In the genomic region with DNA sequence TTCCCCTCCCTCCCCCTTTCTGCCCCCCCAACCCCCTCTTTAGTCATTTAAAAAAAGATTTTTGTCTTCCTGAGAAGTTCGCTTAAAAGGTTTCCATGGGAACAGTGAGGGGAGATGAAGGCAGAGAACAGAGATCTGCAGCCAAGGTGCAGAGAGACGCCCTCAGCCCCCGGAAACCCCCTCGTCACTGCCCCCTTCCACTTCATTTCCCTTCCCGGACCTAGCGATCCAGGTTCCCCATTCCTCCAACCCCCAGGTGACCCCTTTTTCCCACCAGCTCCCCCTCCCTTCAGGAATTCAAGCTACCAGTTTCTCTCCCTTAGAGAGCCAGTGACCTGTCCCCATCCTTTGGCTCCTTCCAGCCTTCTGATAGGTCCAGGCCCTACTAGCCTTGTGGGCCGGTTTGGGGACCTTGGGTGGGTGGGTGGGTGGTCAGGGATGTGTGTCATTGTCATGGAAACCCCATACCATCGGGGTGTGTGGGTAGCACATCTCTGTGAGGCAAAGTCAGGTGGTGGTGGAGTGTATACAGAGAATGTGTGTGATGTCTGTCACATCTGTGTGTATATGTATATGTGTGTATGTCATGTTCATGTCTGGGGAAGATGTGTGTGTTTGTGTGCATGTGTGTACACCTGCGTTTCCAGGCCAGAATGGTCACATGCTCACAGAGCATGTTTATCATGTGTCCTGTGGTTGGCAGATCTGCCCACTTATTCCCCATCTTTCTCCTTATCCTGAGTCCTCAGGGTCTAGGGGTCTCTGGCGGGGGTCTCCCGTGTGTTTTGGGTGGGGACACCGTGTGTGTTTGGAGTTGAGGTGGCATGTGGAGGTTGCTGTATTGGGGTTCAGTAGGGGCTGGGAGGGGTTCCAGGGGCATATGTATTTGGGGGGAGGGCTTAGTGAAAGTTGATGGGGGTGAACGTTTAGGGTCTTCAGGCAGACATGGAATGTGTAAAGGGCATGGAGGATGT, we compare ENCODE assay signal across 8 cellular contexts. TPM values are rescaled to one million over a fixed set of nuclear protein-coding genes. Genes with fewer than 3 reads are reported as not detected.
DNase-seq lines count a peak whose midpoint lies in the region; ATAC-seq and TF ChIP-seq lines count a peak whose summit lies in the region.

No MANE protein-coding gene starts in this region.

- H3K4me3 ChIP-seq in LNCaP clone FGC (ENCODE audit: low read depth, low read length) (peak overlapping the region; percentile 67), liver (ENCODE audit: low read depth in 1 of 3, low read length in 3 of 3) (peak overlapping the region; percentile 36 to 62 (median 58)), tibial artery (peak overlapping the region; percentile 61 to 77)

- WGBS in liver, result 20% methylated on average over 13 of the region's 13 CpGs

- H3K9ac ChIP-seq in liver (ENCODE audit: low read depth in 1 of 2, low read length in 2 of 2), result peak overlapping the region in 1 of 2 donors; percentile 56

- peaks cover 66% of the 10 kb centered on the region for H3K4me1 Mint-ChIP-seq in CD14-positive monocyte

- H3K4me1 ChIP-seq in liver (ENCODE audit: control insufficient read depth in 4 of 4, insufficient read depth in 4 of 4, low read length in 3 of 4) (peaks cover 13 to 47% (median 28%) of the 10 kb centered on the region in 4 donors), tibial artery (peaks cover 0 to 58% (median 46%) of the 10 kb centered on the region in 4 donors)

- ATAC-seq in GM19467 (IDR thresholded peaks at IDR 0.05; ENCODE audit: unreplicated experiment) (no peak), HG03139 (IDR thresholded peaks at IDR 0.05; ENCODE audit: unreplicated experiment) (no peak)

- DNase-seq in CD14-positive monocyte (ENCODE audit: low spot score) (no peak), LNCaP clone FGC (ENCODE audit: low read depth) (no peak), astrocyte of the hippocampus (ENCODE audit: low read depth, low spot score) (peak; percentile 15), tibial artery (peak in 1 of 2 donors; percentile 61), NCI-H2107 (lab: John Stamatoyannopoulos, UW) (no peak)

- H3K36me3 ChIP-seq in liver (ENCODE audit: control insufficient read depth in 4 of 4, insufficient read depth in 3 of 4, low read depth in 1 of 4, low read length in 3 of 4) (no peaks in the 10 kb centered on the region), tibial artery (no peaks in the 10 kb centered on the region)

- intact Hi-C loops in CD14-positive monocyte (cut with micrococcal nuclease) (no loop called here), tibial artery (cut with DNase I; ENCODE audit: low total_unique reads) (loop anchor here (10.0 kb wide), 2 partner anchors 112 to 798 kb away; a partner anchor contains a TSS)

- H3K9me3 Mint-ChIP-seq in CD14-positive monocyte, result peaks cover 0 to 7% (median 0%) of the 10 kb centered on the region in 7 donors

- H3K9me3 ChIP-seq in liver (ENCODE audit: control insufficient read depth in 4 of 4, low read length in 3 of 4) (no peaks in the 10 kb centered on the region), tibial artery (no peaks in the 10 kb centered on the region)

- TF ChIP-seq CTCF in CD14-positive monocyte (IDR thresholded peaks at IDR 0.05) (no peak), LNCaP clone FGC (IDR thresholded peaks at IDR 0.05; ENCODE audit: control insufficient read depth, extremely low read depth, insufficient read depth) (no peak), liver (IDR thresholded peaks at IDR 0.05; ENCODE audit: low read depth, low read length, missing input control) (no peak), tibial artery (IDR thresholded peaks at IDR 0.05) (no peak)

- peak overlapping the region; percentile 67 to 88 for H3K27ac ChIP-seq in liver (ENCODE audit: low read depth in 1 of 2, low read length in 2 of 2)
- peak overlapping the region; percentile 95 to 97 for H3K27ac ChIP-seq in tibial artery

- H3K4me3 Mint-ChIP-seq in CD14-positive monocyte, result peak overlapping the region; percentile 86 to 96

- no peak for TF ChIP-seq RAD21 in liver (IDR thresholded peaks at IDR 0.05)

- peak overlapping the region in 6 of 7 donors; percentile 65 to 81 (median 78) for H3K27ac Mint-ChIP-seq in CD14-positive monocyte

- peaks cover 7 to 36% (median 15%) of the 10 kb centered on the region in 3 donors for H3K27me3 Mint-ChIP-seq in CD14-positive monocyte (ENCODE audit: low read depth in 3 of 3)

- H3K27me3 ChIP-seq in liver (ENCODE audit: control insufficient read depth in 4 of 4, insufficient read depth in 4 of 4, low read length in 3 of 4) (no peaks in the 10 kb centered on the region), tibial artery (no peaks in the 10 kb centered on the region)

- peaks cover 2 to 11% of the 10 kb centered on the region in 2 donors for H3K36me3 Mint-ChIP-seq in CD14-positive monocyte

TF ChIP-seq in liver, 16 proteins besides CTCF, POLR2A, EP300 and RAD21:
- TF ChIP-seq, protein P1, sequence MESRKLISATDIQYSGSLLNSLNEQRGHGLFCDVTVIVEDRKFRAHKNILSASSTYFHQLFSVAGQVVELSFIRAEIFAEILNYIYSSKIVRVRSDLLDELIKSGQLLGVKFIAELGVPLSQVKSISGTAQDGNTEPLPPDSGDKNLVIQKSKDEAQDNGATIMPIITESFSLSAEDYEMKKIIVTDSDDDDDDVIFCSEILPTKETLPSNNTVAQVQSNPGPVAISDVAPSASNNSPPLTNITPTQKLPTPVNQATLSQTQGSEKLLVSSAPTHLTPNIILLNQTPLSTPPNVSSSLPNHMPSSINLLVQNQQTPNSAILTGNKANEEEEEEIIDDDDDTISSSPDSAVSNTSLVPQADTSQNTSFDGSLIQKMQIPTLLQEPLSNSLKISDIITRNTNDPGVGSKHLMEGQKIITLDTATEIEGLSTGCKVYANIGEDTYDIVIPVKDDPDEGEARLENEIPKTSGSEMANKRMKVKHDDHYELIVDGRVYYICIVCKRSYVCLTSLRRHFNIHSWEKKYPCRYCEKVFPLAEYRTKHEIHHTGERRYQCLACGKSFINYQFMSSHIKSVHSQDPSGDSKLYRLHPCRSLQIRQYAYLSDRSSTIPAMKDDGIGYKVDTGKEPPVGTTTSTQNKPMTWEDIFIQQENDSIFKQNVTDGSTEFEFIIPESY (IDR thresholded peaks at IDR 0.05), result no peak
- TF ChIP-seq SP1 (IDR thresholded peaks at IDR 0.05) (no peak), NR2F2 (IDR thresholded peaks at IDR 0.05) (no peak)
- TF ChIP-seq, protein P2, sequence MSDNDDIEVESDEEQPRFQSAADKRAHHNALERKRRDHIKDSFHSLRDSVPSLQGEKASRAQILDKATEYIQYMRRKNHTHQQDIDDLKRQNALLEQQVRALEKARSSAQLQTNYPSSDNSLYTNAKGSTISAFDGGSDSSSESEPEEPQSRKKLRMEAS (IDR thresholded peaks at IDR 0.05), result no peak

RNA-seq across cellular contexts. Expression of a gene that starts 7.0 kb away (rescaled TPM):
- polyA plus RNA-seq in CD14-positive monocyte, result not detected
- 1 to 10 TPM; 1.1 to 1.8 TPM for total RNA-seq in liver
- polyA plus RNA-seq in liver, result 1 to 10 TPM in 1 of 2 donors, under 1 TPM in 1; 0.32 to 1.2 TPM

RNA-seq across cellular contexts. Expression of a gene that starts 9.0 kb away (rescaled TPM):
- polyA plus RNA-seq in CD14-positive monocyte (100 to 1,000 TPM; 153 to 160 TPM), liver (100 to 1,000 TPM; 140 to 164 TPM)
- 10 to 100 TPM; 33.1 to 46.0 TPM for total RNA-seq in liver

RNA-seq across cellular contexts. Expression of a gene that starts 16.1 kb away (rescaled TPM):
- polyA plus RNA-seq in CD14-positive monocyte (1 to 10 TPM; 3.0 to 3.5 TPM), liver (10 to 100 TPM in 1 of 2 donors, 1 to 10 TPM in 1; 9.9 to 13.1 TPM)
- 10 to 100 TPM in 1 of 2 donors, 1 to 10 TPM in 1; 7.2 to 13.5 TPM for total RNA-seq in liver

RNA-seq across cellular contexts. Expression of a gene that starts 27.5 kb away (rescaled TPM):
- polyA plus RNA-seq in CD14-positive monocyte, result 1 to 10 TPM in 1 of 2 donors, under 1 TPM in 1; 0.42 to 2.0 TPM
- total RNA-seq in liver, result 1 to 10 TPM; 1.6 to 3.4 TPM
- polyA plus RNA-seq in liver, result 1 to 10 TPM; 1.1 to 3.0 TPM

RNA-seq across cellular contexts. Expression of a gene that starts 35.3 kb away (rescaled TPM):
- under 1 TPM; 0.14 to 0.68 TPM for polyA plus RNA-seq in CD14-positive monocyte
- total RNA-seq in liver, result 10 to 100 TPM in 1 of 2 donors, under 1 TPM in 1; 0.08 to 30.0 TPM
- 1 to 10 TPM in 1 of 2 donors, under 1 TPM in 1; 0.29 to 2.2 TPM for polyA plus RNA-seq in liver
